ENCODE assay signal across 23 cellular contexts in the genomic region with DNA sequence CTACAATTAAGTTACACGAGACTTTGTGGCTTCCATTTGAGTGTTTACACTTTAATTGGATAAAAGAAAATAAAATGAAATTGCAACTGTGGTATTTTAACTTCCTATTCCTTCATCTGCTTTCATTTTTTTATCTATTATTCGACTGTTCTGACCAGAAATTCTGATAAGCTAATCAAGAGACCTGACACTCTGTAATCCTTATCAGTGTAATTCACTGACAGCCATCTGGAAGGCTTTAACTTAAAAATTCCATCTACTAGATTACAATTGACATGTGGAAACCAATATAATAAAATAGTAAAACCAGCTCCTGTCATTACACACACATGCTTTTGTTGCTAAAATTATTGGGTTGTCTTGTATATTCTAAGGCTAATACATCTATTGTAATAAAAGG. TPM values are rescaled to one million over a fixed set of nuclear protein-coding genes. Genes with fewer than 3 reads are reported as not detected.
"Had no signal": no experiment of that assay in that cellular context is flagged by ENCODE, and none has a peak within 500 bp of the region (broad histone marks: within the 10 kb centered on the region; RNA-seq: fewer than 3 reads in every experiment).

No MANE protein-coding gene starts in this region.

- H3K4me3 ChIP-seq: coronary artery, esophagus muscularis mucosa, gastroesophageal sphincter, heart right ventricle, lower lobe of right lung, sigmoid colon had no signal

- H3K36me3 ChIP-seq: esophagus muscularis mucosa, gastroesophageal sphincter, heart right ventricle, lower lobe of right lung, sigmoid colon had no signal

- H3K36me3 Mint-ChIP-seq: activated naive CD4-positive, alpha-beta T cell treated with anti-CD3 and anti-CD28 coated beads, Interleukin-2, amount 10 ng/mL, durations not matched to agents 7 days and 5 days; brain; mesothelial cell of epicardium; stimulated activated naive B cell treated with anti-CD40 and anti-IgM and Interleukin-4, amounts not matched to agents 10 μg/mL and 1 μg/mL and 100 μg/mL, for 72 hours had no signal

- H3K27me3 ChIP-seq: esophagus muscularis mucosa, gastroesophageal sphincter, heart right ventricle, sigmoid colon had no signal

- H3K27me3 Mint-ChIP-seq: activated naive CD8-positive, alpha-beta T cell treated with anti-CD3 and anti-CD28 coated beads, Interleukin-2, amount 50 U/mL, for 24 hours had no signal

- H3K9me3 ChIP-seq: esophagus muscularis mucosa, gastroesophageal sphincter, heart right ventricle, lower lobe of right lung, sigmoid colon had no signal

- H3K9me3 Mint-ChIP-seq: activated naive CD4-positive, alpha-beta T cell treated with anti-CD3 and anti-CD28 coated beads, Interleukin-2, amount 10 ng/mL, durations not matched to agents 7 days and 5 days; activated naive CD8-positive, alpha-beta T cell treated with anti-CD3 and anti-CD28 coated beads, Interleukin-2, amount 50 U/mL, for 24 hours; activated T-cell treated with anti-CD3 and anti-CD28 coated beads, Interleukin-2, amount 50 U/mL, for 4 hours; nephron progenitor cell had no signal

- ATAC-seq: activated naive CD8-positive, alpha-beta T cell treated with anti-CD3 and anti-CD28 coated beads, Interleukin-2, amount 50 U/mL, for 24 hours; activated T-cell treated with anti-CD3 and anti-CD28 coated beads, Interleukin-2, amount 50 U/mL, for 4 hours; gastroesophageal sphincter; heart right ventricle; lower lobe of right lung had no signal

- H3K4me1 ChIP-seq: gastroesophageal sphincter, lower lobe of right lung, sigmoid colon had no signal

- H3K4me3 Mint-ChIP-seq: activated naive CD4-positive, alpha-beta T cell treated with anti-CD3 and anti-CD28 coated beads, Interleukin-2, amount 10 ng/mL, durations not matched to agents 7 days and 5 days; activated naive CD8-positive, alpha-beta T cell treated with anti-CD3 and anti-CD28 coated beads, Interleukin-2, amount 50 U/mL, for 24 hours; activated T-cell treated with anti-CD3 and anti-CD28 coated beads, Interleukin-2, amount 50 U/mL, for 4 hours; brain; mesothelial cell of epicardium; nephron progenitor cell; stimulated activated naive B cell treated with anti-CD40 and anti-IgM and Interleukin-4, amounts not matched to agents 10 μg/mL and 1 μg/mL and 100 μg/mL, for 72 hours had no signal

- H3K4me1 Mint-ChIP-seq: brain, nephron progenitor cell had no signal

- H3K27ac Mint-ChIP-seq: activated naive CD4-positive, alpha-beta T cell treated with anti-CD3 and anti-CD28 coated beads, Interleukin-2, amount 10 ng/mL, durations not matched to agents 7 days and 5 days; activated naive CD8-positive, alpha-beta T cell treated with anti-CD3 and anti-CD28 coated beads, Interleukin-2, amount 50 U/mL, for 24 hours; brain; mesothelial cell of epicardium; nephron progenitor cell; stimulated activated naive B cell treated with anti-CD40 and anti-IgM and Interleukin-4, amounts not matched to agents 10 μg/mL and 1 μg/mL and 100 μg/mL, for 72 hours had no signal

- H3K27ac ChIP-seq: coronary artery, esophagus muscularis mucosa, gastroesophageal sphincter, heart right ventricle, lower lobe of right lung, sigmoid colon had no signal

- FAIRE-seq: islet of Langerhans had no signal

- DNase-seq: activated CD4-positive, alpha-beta T cell treated with anti-CD3 and anti-CD28 coated beads, Interleukin-2, amount 50 U/mL, for 1 hour; activated CD4-positive, CD25-positive, alpha-beta regulatory T cell treated with anti-CD3 and anti-CD28 coated beads, Interleukin-2, amount 50 U/mL, for 72 hours; activated CD8-positive, alpha-beta memory T cell treated with anti-CD3 and anti-CD28 coated beads, Interleukin-2, amount 50 U/mL, for 4 hours; activated naive CD4-positive, alpha-beta T cell treated with anti-CD3 and anti-CD28 coated beads, Interleukin-2, amount 10 ng/mL, durations not matched to agents 7 days and 5 days; activated naive CD8-positive, alpha-beta T cell treated with anti-CD3 and anti-CD28 coated beads, Interleukin-2, amount 50 U/mL, for 24 hours; activated T-cell treated with anti-CD3 and anti-CD28 coated beads, Interleukin-2, amount 50 U/mL, for 4 hours; anterior cingulate cortex; central memory CD4-positive, alpha-beta T cell; heart right ventricle; lower lobe of right lung; nephron progenitor cell; nucleus accumbens; sigmoid colon; stimulated activated CD4-positive, alpha-beta T cell treated with anti-CD3 and anti-CD28 coated beads, Interleukin-4, amount 100 ng/mL, for 4 hours; stimulated activated naive B cell treated with anti-CD40 and anti-IgM and Interleukin-4, amounts not matched to agents 10 μg/mL and 1 μg/mL and 100 μg/mL, for 72 hours; SW 1271 had no signal

RNA-seq across cellular contexts. Expression of a gene that starts 20.9 kb away (rescaled TPM):
- total RNA-seq: activated T-cell treated with anti-CD3 and anti-CD28 coated beads, Interleukin-2, amount 50 U/mL, for 4 hours; T-helper 2 cell treated with Interferon-gamma antibody and Interleukin-4, amounts not matched to agents 100 ng/mL and 5 ng/mL, for 36 hours had no signal
